ENCODE assay signal across 12 cellular contexts in the genomic region with DNA sequence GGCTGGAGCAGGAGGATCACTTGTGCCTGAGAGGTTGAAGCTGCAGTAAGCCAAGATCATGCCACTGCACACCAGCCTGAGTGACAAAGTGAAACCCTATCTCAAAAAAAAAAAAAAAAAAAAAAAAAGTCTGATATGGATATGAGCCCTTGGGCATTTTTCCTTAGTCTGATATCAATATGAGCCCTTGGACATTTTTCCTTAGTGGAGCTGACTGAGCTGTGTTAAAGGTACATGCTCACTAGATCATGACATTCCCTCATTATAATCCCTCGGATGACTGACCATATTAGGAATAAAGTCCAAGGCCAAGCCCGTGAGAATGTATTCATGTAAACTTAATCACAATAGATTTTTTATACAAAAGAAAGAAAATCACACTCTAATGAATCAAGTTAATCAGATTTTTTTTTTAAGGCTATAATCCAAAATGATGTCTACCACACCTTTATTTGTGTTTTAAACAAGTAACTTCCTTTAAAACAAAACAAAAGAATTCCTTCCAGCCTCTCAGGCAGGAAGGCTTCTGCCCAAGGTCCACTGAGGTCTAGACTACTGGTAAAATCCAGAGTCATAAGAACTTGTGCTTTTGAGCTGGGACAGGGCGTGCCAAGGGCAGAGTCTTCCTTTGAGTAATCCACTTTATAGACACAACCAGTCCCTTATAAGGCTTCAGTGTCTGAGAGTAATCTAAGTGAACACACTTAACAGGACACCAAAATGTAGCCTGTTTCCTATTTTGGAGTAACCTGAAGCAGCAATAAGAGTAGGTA. TPM values are rescaled to one million over a fixed set of nuclear protein-coding genes. Genes with fewer than 3 reads are reported as not detected.
DNase-seq lines count a peak whose midpoint lies in the region; ATAC-seq and TF ChIP-seq lines count a peak whose summit lies in the region.
"Had no signal": no experiment of that assay in that cellular context is flagged by ENCODE, and none has a peak within 500 bp of the region (broad histone marks: within the 10 kb centered on the region; RNA-seq: fewer than 3 reads in every experiment).

No MANE protein-coding gene starts in this region.

- DNase-seq in right cardiac atrium, result no peak
- DNase-seq in left ventricle myocardium superior, result no peak
- DNase-seq in GM13976 (ENCODE audit: low spot score), result no peak
- no peak for DNase-seq in NOMO-1 treated with DMSO at 0.1 percent for 48 hours (lab: John Stamatoyannopoulos, UW; ENCODE audit: unreplicated experiment)
- DNase-seq: DMS 273 treated with DMSO at 0.1 percent for 48 hours, H7, NCI-H82 had no signal

- TF ChIP-seq RAD21 in neural cell (conservative IDR thresholded peaks at IDR 0.05), result no peak

- H4K20me1 ChIP-seq in neural cell (ENCODE audit: insufficient read depth), result no peaks in the 10 kb centered on the region

- WGBS in right cardiac atrium, result 81% methylated on average over 3 of the region's 3 CpGs

- no peaks in the 10 kb centered on the region for H3F3A ChIP-seq in neural cell (ENCODE audit: insufficient read depth, low read length, poor library complexity, severe bottlenecking)

- H3K9me3 ChIP-seq in right cardiac atrium (ENCODE audit: control insufficient read depth, low read length) (no peaks in the 10 kb centered on the region), neural cell (ENCODE audit: low read length) (no peaks in the 10 kb centered on the region)
- H3K9me3 ChIP-seq: thoracic aorta had no signal

- H3K4me3 ChIP-seq in right cardiac atrium (ENCODE audit: low read length), result no peak overlapping the region
- H3K4me3 ChIP-seq in neural cell (ENCODE audit: low read length), result peak overlapping the region; percentile 10
- H3K4me3 ChIP-seq: thoracic aorta had no signal

- H3K27ac ChIP-seq in right cardiac atrium (ENCODE audit: low read length) (no peak overlapping the region), neural cell (ENCODE audit: low read length) (no peak overlapping the region)
- H3K27ac ChIP-seq: thoracic aorta had no signal

- H3K4me1 ChIP-seq in right cardiac atrium (ENCODE audit: control insufficient read depth, insufficient read depth, low read length), result peaks cover 3% of the 10 kb centered on the region

- in situ Hi-C loops in GM13976 (cut with MboI; ENCODE audit: low sequenced_read_pairs, unreplicated experiment), result no loop called here

- no peaks in the 10 kb centered on the region for H3K9me2 ChIP-seq in neural cell (ENCODE audit: insufficient read depth, low read length)

- no peak overlapping the region for H3K9ac ChIP-seq in neural cell (ENCODE audit: low read length)

- H3K36me3 ChIP-seq in neural cell (ENCODE audit: insufficient read depth, low read length), result peaks cover 15% of the 10 kb centered on the region
- H3K36me3 ChIP-seq: thoracic aorta had no signal

- no peak overlapping the region for H2AFZ ChIP-seq in neural cell (ENCODE audit: low read depth, low read length)

- no peak for TF ChIP-seq CTCF in neural cell (IDR thresholded peaks at IDR 0.05; ENCODE audit: poor library complexity, severe bottlenecking)
- TF ChIP-seq CTCF in GM13976 (IDR thresholded peaks at IDR 0.05; ENCODE audit: borderline replicate concordance, control extremely low read depth, extremely low read depth, insufficient read depth, missing control alignments), result no peak

- no peak for TF ChIP-seq EP300 in neural cell (conservative IDR thresholded peaks at IDR 0.05; ENCODE audit: poor library complexity, severe bottlenecking)

- peak; percentile 45 to 60 for ATAC-seq in right cardiac atrium
- ATAC-seq in left ventricle myocardium superior, result no peak
- peak; percentile 89 for ATAC-seq in esophagus mucosa
- ATAC-seq in HG02938 (IDR thresholded peaks at IDR 0.05; ENCODE audit: unreplicated experiment), result no peak
- no peak for ATAC-seq in GM18909 (IDR thresholded peaks at IDR 0.05; ENCODE audit: poor library complexity, unreplicated experiment)

- intact Hi-C loops in right cardiac atrium (cut with DNase I) (loop anchor here in 1 of 4 donors (5.0 kb wide), 1 partner anchor 135 kb away; no protein-coding TSS in a partner anchor), left ventricle myocardium superior (cut with micrococcal nuclease) (loop anchor here (5.0 kb wide), 1 partner anchor 135 kb away; no protein-coding TSS in a partner anchor)

- H3K27me3 ChIP-seq in right cardiac atrium (ENCODE audit: control insufficient read depth, insufficient read depth) (no peaks in the 10 kb centered on the region), neural cell (ENCODE audit: insufficient read depth, low read depth, low read length) (no peaks in the 10 kb centered on the region)

- no peak overlapping the region for H3K4me2 ChIP-seq in neural cell (ENCODE audit: low read length)

- H3K79me2 ChIP-seq in neural cell (replicated peaks; ENCODE audit: insufficient read depth, low read length), result peaks cover 26% of the 10 kb centered on the region

TF ChIP-seq in neural cell, 6 proteins besides CTCF, POLR2A, EP300 and RAD21:
- no peak for TF ChIP-seq SMC3 (conservative IDR thresholded peaks at IDR 0.05; ENCODE audit: poor library complexity)
- TF ChIP-seq EZH2 (IDR thresholded peaks at IDR 0.05; ENCODE audit: borderline replicate concordance, insufficient read depth, low read length, poor library complexity, severe bottlenecking), result no peak
- TF ChIP-seq, protein P1, sequence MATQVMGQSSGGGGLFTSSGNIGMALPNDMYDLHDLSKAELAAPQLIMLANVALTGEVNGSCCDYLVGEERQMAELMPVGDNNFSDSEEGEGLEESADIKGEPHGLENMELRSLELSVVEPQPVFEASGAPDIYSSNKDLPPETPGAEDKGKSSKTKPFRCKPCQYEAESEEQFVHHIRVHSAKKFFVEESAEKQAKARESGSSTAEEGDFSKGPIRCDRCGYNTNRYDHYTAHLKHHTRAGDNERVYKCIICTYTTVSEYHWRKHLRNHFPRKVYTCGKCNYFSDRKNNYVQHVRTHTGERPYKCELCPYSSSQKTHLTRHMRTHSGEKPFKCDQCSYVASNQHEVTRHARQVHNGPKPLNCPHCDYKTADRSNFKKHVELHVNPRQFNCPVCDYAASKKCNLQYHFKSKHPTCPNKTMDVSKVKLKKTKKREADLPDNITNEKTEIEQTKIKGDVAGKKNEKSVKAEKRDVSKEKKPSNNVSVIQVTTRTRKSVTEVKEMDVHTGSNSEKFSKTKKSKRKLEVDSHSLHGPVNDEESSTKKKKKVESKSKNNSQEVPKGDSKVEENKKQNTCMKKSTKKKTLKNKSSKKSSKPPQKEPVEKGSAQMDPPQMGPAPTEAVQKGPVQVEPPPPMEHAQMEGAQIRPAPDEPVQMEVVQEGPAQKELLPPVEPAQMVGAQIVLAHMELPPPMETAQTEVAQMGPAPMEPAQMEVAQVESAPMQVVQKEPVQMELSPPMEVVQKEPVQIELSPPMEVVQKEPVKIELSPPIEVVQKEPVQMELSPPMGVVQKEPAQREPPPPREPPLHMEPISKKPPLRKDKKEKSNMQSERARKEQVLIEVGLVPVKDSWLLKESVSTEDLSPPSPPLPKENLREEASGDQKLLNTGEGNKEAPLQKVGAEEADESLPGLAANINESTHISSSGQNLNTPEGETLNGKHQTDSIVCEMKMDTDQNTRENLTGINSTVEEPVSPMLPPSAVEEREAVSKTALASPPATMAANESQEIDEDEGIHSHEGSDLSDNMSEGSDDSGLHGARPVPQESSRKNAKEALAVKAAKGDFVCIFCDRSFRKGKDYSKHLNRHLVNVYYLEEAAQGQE (IDR thresholded peaks at IDR 0.05; ENCODE audit: borderline replicate concordance), result no peak
- TF ChIP-seq POLR2AphosphoS5 (IDR thresholded peaks at IDR 0.05), result no peak
- TF ChIP-seq MXI1 (conservative IDR thresholded peaks at IDR 0.05; ENCODE audit: poor library complexity, severe bottlenecking), result no peak
- TF ChIP-seq TAF1 (IDR thresholded peaks at IDR 0.05; ENCODE audit: low read depth), result no peak
TF ChIP-seq in neural cell: peak in this region for 0.

RNA-seq across cellular contexts. Expression of a gene that starts 5.5 kb away (rescaled TPM):
- total RNA-seq in right cardiac atrium (10 to 100 TPM; 40.7 to 75.1 (median 68.6) TPM), left ventricle myocardium superior (106 TPM), esophagus mucosa (158 TPM)
- polyA plus RNA-seq in right cardiac atrium (99.2 TPM), neural cell (301 and 402 TPM in 2 replicates)
- polyA minus RNA-seq in neural cell, result 204 and 211 TPM in 2 replicates

RNA-seq across cellular contexts. Expression of a gene that starts 56.1 kb away (rescaled TPM):
- under 1 TPM in 1 of 4 donors, not detected in 3; 0.03 TPM for total RNA-seq in right cardiac atrium
- polyA plus RNA-seq in right cardiac atrium, result 0.02 TPM
- 0.02 TPM for total RNA-seq in left ventricle myocardium superior
- total RNA-seq in esophagus mucosa, result 0.04 TPM
- polyA plus RNA-seq in neural cell, result 0.07 TPM in 1 of 2 replicates, not detected in the other
- polyA minus RNA-seq in neural cell, result under 0.01 TPM in 1 of 2 replicates, not detected in the other
- total RNA-seq: H7 had no signal

RNA-seq across cellular contexts. Expression of a gene that starts 57.4 kb away (rescaled TPM):
- total RNA-seq in right cardiac atrium (100 to 1,000 TPM in 2 of 4 donors, 10 to 100 TPM in 2; 89.2 to 147 (median 98.9) TPM), left ventricle myocardium superior (88.1 TPM), esophagus mucosa (67.6 TPM)
- polyA plus RNA-seq in right cardiac atrium (39.8 TPM), neural cell (107 and 118 TPM in 2 replicates)
- 140 and 145 TPM in 2 replicates for polyA minus RNA-seq in neural cell

Comparison
In these comparisons a context has a peak if more than half of its experiments do, and no peak if none do; other contexts are left out.
1. ATAC-seq: peak in right cardiac atrium (2 of 2) and esophagus mucosa (single experiment); none in left ventricle myocardium superior (single experiment), HG02938 (single experiment) and GM18909 (single experiment).